20 cellular contexts compared by ENCODE assay signal in genomic region chr21:15045017-15045416, GRCh38.
"Had no signal": no experiment of that assay in that cellular context is flagged by ENCODE, and none has a peak within 500 bp of the region (broad histone marks: within the 10 kb centered on the region; RNA-seq: fewer than 3 reads in every experiment).

No MANE protein-coding gene starts in this region.

- H3K27me3 Mint-ChIP-seq: T-cell had no signal

- DNase-seq: KBM-7, MG63, NCI-H1092, NCI-H1436, NCI-H187, NCI-H2029, NCI-H2081 treated with DMSO at 0.1 percent for 48 hours, NCI-H2171, NCI-H226, NCI-H446, NCI-H510A, NCI-H524 treated with DMSO at 0.1 percent for 48 hours, NCI-H69, NCI-H774, PC-3, SHP77, SK-N-SH, SW 1271, T-cell had no signal

- H3K4me2 ChIP-seq: SK-N-SH had no signal

- H3K27ac ChIP-seq: RWPE1 had no signal

- H3K4me3 ChIP-seq: MG63 had no signal

- H3K27me3 ChIP-seq: MG63 had no signal

- H3K9ac ChIP-seq: SK-N-SH had no signal

- H3K27ac Mint-ChIP-seq: T-cell had no signal

- H3K9me3 ChIP-seq: MG63, SK-N-SH had no signal

- H3K4me3 Mint-ChIP-seq: T-cell had no signal
